2 cellular contexts compared by ENCODE assay signal in the genomic region with DNA sequence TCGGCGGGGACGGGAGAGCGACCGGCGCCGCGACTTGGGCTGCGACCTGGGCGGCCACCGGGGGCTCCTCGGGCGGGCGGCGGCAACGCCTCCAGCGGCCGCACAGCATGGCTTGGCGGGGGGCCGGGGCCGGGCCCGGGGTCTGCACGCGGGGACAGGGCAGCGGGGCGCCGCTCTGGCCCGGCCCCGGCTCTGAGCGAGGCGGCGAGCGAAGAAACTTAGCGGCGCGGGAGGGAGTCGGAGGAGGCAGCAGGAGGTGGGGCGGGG.
TF ChIP-seq lines count a peak whose summit lies in the region.

A gene with protein sequence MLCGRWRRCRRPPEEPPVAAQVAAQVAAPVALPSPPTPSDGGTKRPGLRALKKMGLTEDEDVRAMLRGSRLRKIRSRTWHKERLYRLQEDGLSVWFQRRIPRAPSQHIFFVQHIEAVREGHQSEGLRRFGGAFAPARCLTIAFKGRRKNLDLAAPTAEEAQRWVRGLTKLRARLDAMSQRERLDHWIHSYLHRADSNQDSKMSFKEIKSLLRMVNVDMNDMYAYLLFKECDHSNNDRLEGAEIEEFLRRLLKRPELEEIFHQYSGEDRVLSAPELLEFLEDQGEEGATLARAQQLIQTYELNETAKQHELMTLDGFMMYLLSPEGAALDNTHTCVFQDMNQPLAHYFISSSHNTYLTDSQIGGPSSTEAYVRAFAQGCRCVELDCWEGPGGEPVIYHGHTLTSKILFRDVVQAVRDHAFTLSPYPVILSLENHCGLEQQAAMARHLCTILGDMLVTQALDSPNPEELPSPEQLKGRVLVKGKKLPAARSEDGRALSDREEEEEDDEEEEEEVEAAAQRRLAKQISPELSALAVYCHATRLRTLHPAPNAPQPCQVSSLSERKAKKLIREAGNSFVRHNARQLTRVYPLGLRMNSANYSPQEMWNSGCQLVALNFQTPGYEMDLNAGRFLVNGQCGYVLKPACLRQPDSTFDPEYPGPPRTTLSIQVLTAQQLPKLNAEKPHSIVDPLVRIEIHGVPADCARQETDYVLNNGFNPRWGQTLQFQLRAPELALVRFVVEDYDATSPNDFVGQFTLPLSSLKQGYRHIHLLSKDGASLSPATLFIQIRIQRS (minus strand): TSS at position 214 of the 267 bp plus-strand sequence. CDS start 105 bp downstream, at position 109.

TF ChIP-seq in SK-N-SH, 30 proteins besides CTCF, POLR2A, EP300 and RAD21 (continued from another document):
- TF ChIP-seq, protein P1, sequence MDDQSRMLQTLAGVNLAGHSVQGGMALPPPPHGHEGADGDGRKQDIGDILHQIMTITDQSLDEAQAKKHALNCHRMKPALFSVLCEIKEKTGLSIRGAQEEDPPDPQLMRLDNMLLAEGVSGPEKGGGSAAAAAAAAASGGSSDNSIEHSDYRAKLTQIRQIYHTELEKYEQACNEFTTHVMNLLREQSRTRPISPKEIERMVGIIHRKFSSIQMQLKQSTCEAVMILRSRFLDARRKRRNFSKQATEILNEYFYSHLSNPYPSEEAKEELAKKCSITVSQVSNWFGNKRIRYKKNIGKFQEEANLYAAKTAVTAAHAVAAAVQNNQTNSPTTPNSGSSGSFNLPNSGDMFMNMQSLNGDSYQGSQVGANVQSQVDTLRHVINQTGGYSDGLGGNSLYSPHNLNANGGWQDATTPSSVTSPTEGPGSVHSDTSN (IDR thresholded peaks at IDR 0.05): no peak
- TF ChIP-seq FOXJ3 (CRISPR knock-in tag; IDR thresholded peaks at IDR 0.05) (no peak), TEAD4 (IDR thresholded peaks at IDR 0.05; ENCODE audit: borderline replicate concordance, insufficient read depth) (no peak), EZH2phosphoT487 (IDR thresholded peaks at IDR 0.05; ENCODE audit: borderline replicate concordance, low read depth) (no peak), NRF1 (IDR thresholded peaks at IDR 0.05; ENCODE audit: low read depth, low read length) (no peak), TAF1 (IDR thresholded peaks at IDR 0.05; ENCODE audit: borderline replicate concordance, low read depth, low read length) (no peak; the same call in 1 of the 2 replicates), JUND (IDR thresholded peaks at IDR 0.05) (no peak), TCF12 (IDR thresholded peaks at IDR 0.05) (no peak)
- TF ChIP-seq, protein P2, sequence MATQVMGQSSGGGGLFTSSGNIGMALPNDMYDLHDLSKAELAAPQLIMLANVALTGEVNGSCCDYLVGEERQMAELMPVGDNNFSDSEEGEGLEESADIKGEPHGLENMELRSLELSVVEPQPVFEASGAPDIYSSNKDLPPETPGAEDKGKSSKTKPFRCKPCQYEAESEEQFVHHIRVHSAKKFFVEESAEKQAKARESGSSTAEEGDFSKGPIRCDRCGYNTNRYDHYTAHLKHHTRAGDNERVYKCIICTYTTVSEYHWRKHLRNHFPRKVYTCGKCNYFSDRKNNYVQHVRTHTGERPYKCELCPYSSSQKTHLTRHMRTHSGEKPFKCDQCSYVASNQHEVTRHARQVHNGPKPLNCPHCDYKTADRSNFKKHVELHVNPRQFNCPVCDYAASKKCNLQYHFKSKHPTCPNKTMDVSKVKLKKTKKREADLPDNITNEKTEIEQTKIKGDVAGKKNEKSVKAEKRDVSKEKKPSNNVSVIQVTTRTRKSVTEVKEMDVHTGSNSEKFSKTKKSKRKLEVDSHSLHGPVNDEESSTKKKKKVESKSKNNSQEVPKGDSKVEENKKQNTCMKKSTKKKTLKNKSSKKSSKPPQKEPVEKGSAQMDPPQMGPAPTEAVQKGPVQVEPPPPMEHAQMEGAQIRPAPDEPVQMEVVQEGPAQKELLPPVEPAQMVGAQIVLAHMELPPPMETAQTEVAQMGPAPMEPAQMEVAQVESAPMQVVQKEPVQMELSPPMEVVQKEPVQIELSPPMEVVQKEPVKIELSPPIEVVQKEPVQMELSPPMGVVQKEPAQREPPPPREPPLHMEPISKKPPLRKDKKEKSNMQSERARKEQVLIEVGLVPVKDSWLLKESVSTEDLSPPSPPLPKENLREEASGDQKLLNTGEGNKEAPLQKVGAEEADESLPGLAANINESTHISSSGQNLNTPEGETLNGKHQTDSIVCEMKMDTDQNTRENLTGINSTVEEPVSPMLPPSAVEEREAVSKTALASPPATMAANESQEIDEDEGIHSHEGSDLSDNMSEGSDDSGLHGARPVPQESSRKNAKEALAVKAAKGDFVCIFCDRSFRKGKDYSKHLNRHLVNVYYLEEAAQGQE (IDR thresholded peaks at IDR 0.05; ENCODE audit: low read depth, low read length): no peak

TF ChIP-seq in SK-N-SH treated with all-trans-retinoic acid at 6 μM for 48 hours, 23 proteins besides CTCF, POLR2A, EP300 and RAD21:
- TF ChIP-seq, protein P3, sequence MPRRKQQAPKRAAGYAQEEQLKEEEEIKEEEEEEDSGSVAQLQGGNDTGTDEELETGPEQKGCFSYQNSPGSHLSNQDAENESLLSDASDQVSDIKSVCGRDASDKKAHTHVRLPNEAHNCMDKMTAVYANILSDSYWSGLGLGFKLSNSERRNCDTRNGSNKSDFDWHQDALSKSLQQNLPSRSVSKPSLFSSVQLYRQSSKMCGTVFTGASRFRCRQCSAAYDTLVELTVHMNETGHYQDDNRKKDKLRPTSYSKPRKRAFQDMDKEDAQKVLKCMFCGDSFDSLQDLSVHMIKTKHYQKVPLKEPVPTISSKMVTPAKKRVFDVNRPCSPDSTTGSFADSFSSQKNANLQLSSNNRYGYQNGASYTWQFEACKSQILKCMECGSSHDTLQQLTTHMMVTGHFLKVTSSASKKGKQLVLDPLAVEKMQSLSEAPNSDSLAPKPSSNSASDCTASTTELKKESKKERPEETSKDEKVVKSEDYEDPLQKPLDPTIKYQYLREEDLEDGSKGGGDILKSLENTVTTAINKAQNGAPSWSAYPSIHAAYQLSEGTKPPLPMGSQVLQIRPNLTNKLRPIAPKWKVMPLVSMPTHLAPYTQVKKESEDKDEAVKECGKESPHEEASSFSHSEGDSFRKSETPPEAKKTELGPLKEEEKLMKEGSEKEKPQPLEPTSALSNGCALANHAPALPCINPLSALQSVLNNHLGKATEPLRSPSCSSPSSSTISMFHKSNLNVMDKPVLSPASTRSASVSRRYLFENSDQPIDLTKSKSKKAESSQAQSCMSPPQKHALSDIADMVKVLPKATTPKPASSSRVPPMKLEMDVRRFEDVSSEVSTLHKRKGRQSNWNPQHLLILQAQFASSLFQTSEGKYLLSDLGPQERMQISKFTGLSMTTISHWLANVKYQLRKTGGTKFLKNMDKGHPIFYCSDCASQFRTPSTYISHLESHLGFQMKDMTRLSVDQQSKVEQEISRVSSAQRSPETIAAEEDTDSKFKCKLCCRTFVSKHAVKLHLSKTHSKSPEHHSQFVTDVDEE (CRISPR knock-in tag; IDR thresholded peaks at IDR 0.05): no peak
- TF ChIP-seq CSDC2 (CRISPR knock-in tag; IDR thresholded peaks at IDR 0.05): no peak
- TF ChIP-seq ESRRG (CRISPR knock-in tag; IDR thresholded peaks at IDR 0.05): no peak
- TF ChIP-seq, protein P4, sequence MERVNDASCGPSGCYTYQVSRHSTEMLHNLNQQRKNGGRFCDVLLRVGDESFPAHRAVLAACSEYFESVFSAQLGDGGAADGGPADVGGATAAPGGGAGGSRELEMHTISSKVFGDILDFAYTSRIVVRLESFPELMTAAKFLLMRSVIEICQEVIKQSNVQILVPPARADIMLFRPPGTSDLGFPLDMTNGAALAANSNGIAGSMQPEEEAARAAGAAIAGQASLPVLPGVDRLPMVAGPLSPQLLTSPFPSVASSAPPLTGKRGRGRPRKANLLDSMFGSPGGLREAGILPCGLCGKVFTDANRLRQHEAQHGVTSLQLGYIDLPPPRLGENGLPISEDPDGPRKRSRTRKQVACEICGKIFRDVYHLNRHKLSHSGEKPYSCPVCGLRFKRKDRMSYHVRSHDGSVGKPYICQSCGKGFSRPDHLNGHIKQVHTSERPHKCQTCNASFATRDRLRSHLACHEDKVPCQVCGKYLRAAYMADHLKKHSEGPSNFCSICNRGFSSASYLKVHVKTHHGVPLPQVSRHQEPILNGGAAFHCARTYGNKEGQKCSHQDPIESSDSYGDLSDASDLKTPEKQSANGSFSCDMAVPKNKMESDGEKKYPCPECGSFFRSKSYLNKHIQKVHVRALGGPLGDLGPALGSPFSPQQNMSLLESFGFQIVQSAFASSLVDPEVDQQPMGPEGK (CRISPR knock-in tag; IDR thresholded peaks at IDR 0.05; ENCODE audit: borderline replicate concordance): no peak
- TF ChIP-seq, protein P5, sequence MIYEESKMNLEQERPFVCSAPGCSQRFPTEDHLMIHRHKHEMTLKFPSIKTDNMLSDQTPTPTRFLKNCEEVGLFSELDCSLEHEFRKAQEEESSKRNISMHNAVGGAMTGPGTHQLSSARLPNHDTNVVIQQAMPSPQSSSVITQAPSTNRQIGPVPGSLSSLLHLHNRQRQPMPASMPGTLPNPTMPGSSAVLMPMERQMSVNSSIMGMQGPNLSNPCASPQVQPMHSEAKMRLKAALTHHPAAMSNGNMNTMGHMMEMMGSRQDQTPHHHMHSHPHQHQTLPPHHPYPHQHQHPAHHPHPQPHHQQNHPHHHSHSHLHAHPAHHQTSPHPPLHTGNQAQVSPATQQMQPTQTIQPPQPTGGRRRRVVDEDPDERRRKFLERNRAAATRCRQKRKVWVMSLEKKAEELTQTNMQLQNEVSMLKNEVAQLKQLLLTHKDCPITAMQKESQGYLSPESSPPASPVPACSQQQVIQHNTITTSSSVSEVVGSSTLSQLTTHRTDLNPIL (CRISPR knock-in tag; IDR thresholded peaks at IDR 0.05; ENCODE audit: low read depth): no peak
